ENCODE assay signal across 8 cellular contexts in genomic region chr1:213122514-213122929, GRCh38.
A peak's percentile ranks its signal among the peaks of the same experiment; 100 is the strongest.
DNase-seq lines count a peak whose midpoint lies in the region; ATAC-seq and TF ChIP-seq lines count a peak whose summit lies in the region.

No MANE protein-coding gene starts in this region.

- H2AFZ ChIP-seq in H9 (ENCODE audit: low read length) (no peak overlapping the region), neuronal stem cell (ENCODE audit: low read length) (no peak overlapping the region)

- no peaks in the 10 kb centered on the region for H3K27me3 ChIP-seq in H9 (ENCODE audit: insufficient read depth, low read length)
- no peaks in the 10 kb centered on the region for H3K27me3 ChIP-seq in colonic mucosa
- H3K27me3 ChIP-seq in neuronal stem cell (ENCODE audit: control insufficient read depth in 3 of 3, insufficient read depth in 3 of 3, low read depth in 1 of 3, low read length in 3 of 3) = no peaks in the 10 kb centered on the region

- no peaks in the 10 kb centered on the region for H3K9me3 Mint-ChIP-seq in H9
- no peaks in the 10 kb centered on the region for H3K9me3 Mint-ChIP-seq in activated T-cell treated with anti-CD3 and anti-CD28 coated beads, Interleukin-2, amount 50 U/mL, for 72 hours

- H3K4me2 ChIP-seq in H9 (ENCODE audit: insufficient read depth, insufficient read length, low read length) = no peak overlapping the region
- H3K4me2 ChIP-seq in neuronal stem cell (ENCODE audit: insufficient read depth, low read length, poor library complexity, severe bottlenecking) = no peak overlapping the region

- DNase-seq in AG10803 (ENCODE audit: low read depth) (peak; percentile 53), H9 (no peak), NCI-H82 (lab: John Stamatoyannopoulos, UW) (peak; percentile 77), colonic mucosa (no peak), neuronal stem cell (ENCODE audit: low spot score) (peak; percentile 11)
- DNase-seq in activated T-cell treated with anti-CD3 and anti-CD28 coated beads, Interleukin-2, amount 50 U/mL, for 72 hours = no peak

- H2BK12ac ChIP-seq in H9 (ENCODE audit: insufficient read length, low read depth, low read length) (no peak overlapping the region), neuronal stem cell (ENCODE audit: low read length) (no peak overlapping the region)

- H4K5ac ChIP-seq in H9 (ENCODE audit: insufficient read length, low read depth, low read length) = no peak overlapping the region

- no peaks in the 10 kb centered on the region for H4K20me1 ChIP-seq in H9 (ENCODE audit: control insufficient read depth, insufficient read depth, insufficient read length)

- H3K14ac ChIP-seq in H9 (ENCODE audit: insufficient read depth, low read length) = no peak overlapping the region
- H3K14ac ChIP-seq in neuronal stem cell (ENCODE audit: low read length) = no peak overlapping the region

- H3K4ac ChIP-seq in H9 (ENCODE audit: low read depth, low read length) (no peak overlapping the region), neuronal stem cell (ENCODE audit: low read length) (no peak overlapping the region)

- H3K4me3 ChIP-seq in AG10803 (ENCODE audit: low read length) (no peak overlapping the region), colonic mucosa (no peak overlapping the region), neuronal stem cell (ENCODE audit: low read length in 2 of 2) (no peak overlapping the region)

- H4K8ac ChIP-seq in H9 (replicated peaks; ENCODE audit: insufficient read length, low read depth, low read length) = no peak overlapping the region
- no peak overlapping the region for H4K8ac ChIP-seq in neuronal stem cell (ENCODE audit: low read depth, low read length)

- intact Hi-C loops in colonic mucosa (cut with DNase I) = loop anchor here (10.0 kb wide), 2 partner anchors 122 to 442 kb away; no protein-coding TSS in a partner anchor

- H3K27ac Mint-ChIP-seq in H9 = no peak overlapping the region
- no peak overlapping the region for H3K27ac Mint-ChIP-seq in activated T-cell treated with anti-CD3 and anti-CD28 coated beads, Interleukin-2, amount 50 U/mL, for 72 hours

- H3K79me1 ChIP-seq in H9 (ENCODE audit: insufficient read depth, low read depth, low read length, poor library complexity, severe bottlenecking) (no peaks in the 10 kb centered on the region), neuronal stem cell (ENCODE audit: low read depth, low read length) (no peaks in the 10 kb centered on the region)

- H3K36me3 ChIP-seq in colonic mucosa (no peaks in the 10 kb centered on the region), neuronal stem cell (replicated peaks in 1 of 2; ENCODE audit: control insufficient read depth in 2 of 2, insufficient read depth in 2 of 2, low read length in 2 of 2) (no peaks in the 10 kb centered on the region)

- H3K56ac ChIP-seq in H9 (ENCODE audit: insufficient read length, low read depth, low read length) = no peak overlapping the region

- no peak overlapping the region for H3T11ph ChIP-seq in H9 (ENCODE audit: low read length)

- no peak for TF ChIP-seq POLR2A in GM18505 (IDR thresholded peaks at IDR 0.05; ENCODE audit: borderline replicate concordance, extremely low read depth, insufficient read depth, insufficient read length)

- H4K91ac ChIP-seq in H9 (ENCODE audit: insufficient read length, low read depth, low read length) (no peak overlapping the region), neuronal stem cell (ENCODE audit: low read depth, low read length, poor library complexity) (no peak overlapping the region)

- no peaks in the 10 kb centered on the region for H3K36me3 Mint-ChIP-seq in H9 (ENCODE audit: insufficient read depth in 1 of 3, low read depth in 3 of 3)
- H3K36me3 Mint-ChIP-seq in activated T-cell treated with anti-CD3 and anti-CD28 coated beads, Interleukin-2, amount 50 U/mL, for 72 hours (ENCODE audit: insufficient read depth in 2 of 2) = no peaks in the 10 kb centered on the region

- ATAC-seq in activated T-cell treated with anti-CD3 and anti-CD28 coated beads, Interleukin-2, amount 50 U/mL, for 72 hours (replicated peaks in 1 of 2) = no peak
- ATAC-seq in GM18505 (IDR thresholded peaks at IDR 0.05; ENCODE audit: unreplicated experiment) = no peak
- ATAC-seq in HG03442 (IDR thresholded peaks at IDR 0.05; ENCODE audit: unreplicated experiment) = no peak

- no peaks in the 10 kb centered on the region for H3K27me3 Mint-ChIP-seq in H9 (ENCODE audit: low read depth)
- no peaks in the 10 kb centered on the region for H3K27me3 Mint-ChIP-seq in activated T-cell treated with anti-CD3 and anti-CD28 coated beads, Interleukin-2, amount 50 U/mL, for 72 hours (ENCODE audit: low read depth)

- no peak overlapping the region for H3K18ac ChIP-seq in H9 (ENCODE audit: insufficient read length, low read depth, low read length)
- H3K18ac ChIP-seq in neuronal stem cell (ENCODE audit: low read length) = no peak overlapping the region

- H3K79me2 ChIP-seq in H9 (ENCODE audit: insufficient read depth, low read length) = no peaks in the 10 kb centered on the region

- no peak overlapping the region for H2AK5ac ChIP-seq in H9 (ENCODE audit: insufficient read length, low read length)
- H2AK5ac ChIP-seq in neuronal stem cell (ENCODE audit: low read depth, low read length) = no peak overlapping the region

- H2BK120ac ChIP-seq in H9 (ENCODE audit: low read depth, low read length, poor library complexity, severe bottlenecking) = no peak overlapping the region
- H2BK120ac ChIP-seq in neuronal stem cell (ENCODE audit: low read depth, low read length) = no peak overlapping the region

- no peaks in the 10 kb centered on the region for H3K23me2 ChIP-seq in H9 (ENCODE audit: insufficient read length, low read depth, low read length, poor library complexity, severe bottlenecking)

- H3K9me3 ChIP-seq in H9 (ENCODE audit: control insufficient read depth, low read depth, low read length) (no peaks in the 10 kb centered on the region), colonic mucosa (no peaks in the 10 kb centered on the region), neuronal stem cell (replicated peaks in 1 of 2; ENCODE audit: control insufficient read depth in 2 of 2, insufficient read depth in 1 of 2, low read depth in 1 of 2, low read length in 2 of 2) (no peaks in the 10 kb centered on the region)

- H2BK15ac ChIP-seq in H9 (ENCODE audit: low read depth, low read length) (no peak overlapping the region), neuronal stem cell (ENCODE audit: low read length) (no peak overlapping the region)

- H3K4me3 Mint-ChIP-seq in H9 = no peak overlapping the region
- H3K4me3 Mint-ChIP-seq in activated T-cell treated with anti-CD3 and anti-CD28 coated beads, Interleukin-2, amount 50 U/mL, for 72 hours = no peak overlapping the region

- H3K23ac ChIP-seq in H9 (ENCODE audit: insufficient read length, low read depth, low read length) = no peak overlapping the region
- no peak overlapping the region for H3K23ac ChIP-seq in neuronal stem cell (ENCODE audit: low read depth, low read length, poor library complexity)

- no peak overlapping the region for H2BK5ac ChIP-seq in H9 (ENCODE audit: insufficient read length, low read length)
- no peak overlapping the region for H2BK5ac ChIP-seq in neuronal stem cell (ENCODE audit: low read length)

- no peak overlapping the region for H2BK20ac ChIP-seq in H9 (ENCODE audit: low read depth, low read length, poor library complexity, severe bottlenecking)

- no peak overlapping the region for H3K27ac ChIP-seq in H9 (ENCODE audit: insufficient read length, low read depth, low read length)
- no peak overlapping the region for H3K27ac ChIP-seq in colonic mucosa
- no peak overlapping the region for H3K27ac ChIP-seq in neuronal stem cell (replicated peaks; ENCODE audit: low read length)

- H3K4me1 ChIP-seq in H9 (ENCODE audit: insufficient read depth, low read length) (no peaks in the 10 kb centered on the region), colonic mucosa (no peaks in the 10 kb centered on the region), neuronal stem cell (ENCODE audit: control insufficient read depth in 2 of 2, insufficient read depth in 1 of 2, low read depth in 1 of 2, low read length in 2 of 2) (no peaks in the 10 kb centered on the region)

- no peaks in the 10 kb centered on the region for H3K4me1 Mint-ChIP-seq in H9
- H3K4me1 Mint-ChIP-seq in activated T-cell treated with anti-CD3 and anti-CD28 coated beads, Interleukin-2, amount 50 U/mL, for 72 hours (ENCODE audit: low read depth) = peaks cover 8% of the 10 kb centered on the region

- H3K9ac ChIP-seq in H9 (ENCODE audit: extremely low read depth, insufficient read length, low read length) (no peak overlapping the region), colonic mucosa (ENCODE audit: low read depth in 2 of 2, low read length in 2 of 2) (no peak overlapping the region), neuronal stem cell (ENCODE audit: low read depth, low read length, poor library complexity) (no peak overlapping the region)

- TF ChIP-seq CTCF in AG10803 (conservative IDR thresholded peaks at IDR 0.05; ENCODE audit: low read length) (peak; percentile 59), H9 (conservative IDR thresholded peaks at IDR 0.05) (peak; percentile 80), colonic mucosa (IDR thresholded peaks at IDR 0.05) (peak; percentile 43)

Comparison
In these comparisons a context has a peak if more than half of its experiments do, and no peak if none do; other contexts are left out.
1. DNase-seq: peak in AG10803 (single experiment), NCI-H82 (single experiment) and neuronal stem cell (single experiment); none in H9 (single experiment), colonic mucosa (single experiment) and activated T-cell treated with anti-CD3 and anti-CD28 coated beads, Interleukin-2, amount 50 U/mL, for 72 hours (0 of 2).
2. Peak in every context shown above with its lines, with median percentiles within 50 percentile points of each other: CTCF ChIP-seq.